In the genomic region with DNA sequence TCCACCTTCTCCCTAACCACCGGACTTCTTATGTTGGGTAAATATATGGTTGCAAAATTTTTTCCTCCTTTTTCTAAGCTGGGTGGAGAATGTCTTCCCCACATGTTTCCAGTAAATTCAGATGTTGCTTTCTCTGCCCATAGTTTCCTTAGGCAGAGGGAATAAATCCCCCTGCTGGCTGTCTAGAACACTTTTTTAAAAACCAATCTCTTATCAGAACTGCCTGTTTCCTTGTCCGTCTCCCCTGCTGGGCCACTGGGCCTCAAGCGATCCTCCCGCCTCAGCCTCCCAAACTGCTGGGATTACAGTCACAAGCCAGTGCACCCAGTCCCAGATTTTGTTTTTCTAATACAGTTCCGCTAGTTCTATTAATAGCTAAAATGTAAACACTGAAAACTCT, we compare ENCODE assay signal across 17 cellular contexts. TPM values are rescaled to one million over a fixed set of nuclear protein-coding genes. Genes with fewer than 3 reads are reported as not detected.
DNase-seq lines count a peak whose midpoint lies in the region; ATAC-seq, FAIRE-seq and TF ChIP-seq lines count a peak whose summit lies in the region.
"Had no signal": no experiment of that assay in that cellular context is flagged by ENCODE, and none has a peak within 500 bp of the region (broad histone marks: within the 10 kb centered on the region; RNA-seq: fewer than 3 reads in every experiment).

No MANE protein-coding gene starts in this region.

- H3K9me3 Mint-ChIP-seq in progenitor cell of endocrine pancreas (ENCODE audit: low read depth), result no peaks in the 10 kb centered on the region
- H3K9me3 Mint-ChIP-seq: central memory CD8-positive, alpha-beta T cell; naive thymus-derived CD8-positive, alpha-beta T cell had no signal

- H3K27ac ChIP-seq in K562 (ENCODE audit: extremely low read depth, low read depth, low read length), result no peak overlapping the region

- no peak overlapping the region for H3K4me3 Mint-ChIP-seq in progenitor cell of endocrine pancreas (ENCODE audit: low read depth)
- H3K4me3 Mint-ChIP-seq: central memory CD8-positive, alpha-beta T cell; naive thymus-derived CD8-positive, alpha-beta T cell had no signal

- no peak overlapping the region for H3K4me3 ChIP-seq in Loucy (ENCODE audit: low read length, poor library complexity, severe bottlenecking)
- no peak overlapping the region for H3K4me3 ChIP-seq in K562

- no peak overlapping the region for H3K4me2 ChIP-seq in Loucy (ENCODE audit: low read depth, low read length, poor library complexity, severe bottlenecking)
- H3K4me2 ChIP-seq in K562 (ENCODE audit: insufficient read depth, low read length), result no peak overlapping the region

- no peak for TF ChIP-seq POLR2A in K562 (conservative IDR thresholded peaks at IDR 0.05)

- CTCF ChIA-PET in K562 (lab: Yijun Ruan, JAX; ENCODE audit: low intra/inter-chr PET ratio), result interaction anchor here (0.8 to 1.9 kb wide), 3 partner anchors 14 to 312 kb away, joined by 3 to 4 read pairs (median 4); no protein-coding TSS in a partner anchor

- TF ChIP-seq CTCF in Loucy (conservative IDR thresholded peaks at IDR 0.05; ENCODE audit: low read length) (peak; percentile 46), K562 (IDR thresholded peaks at IDR 0.05 in 2 of 3, conservative IDR thresholded peaks at IDR 0.05 in 1 of 3; ENCODE audit: insufficient read depth in 2 of 3, low read depth in 1 of 3, low read length in 3 of 3) (peak; percentile 25 to 35 (median 27); a peak in 3 of 6 replicates), progenitor cell of endocrine pancreas (IDR thresholded peaks at IDR 0.05; ENCODE audit: unreplicated experiment) (peak; percentile 40)

- H3K9ac ChIP-seq in Loucy (ENCODE audit: low read depth, low read length, poor library complexity, severe bottlenecking) (no peak overlapping the region), K562 (ENCODE audit: insufficient read depth in 1 of 2, low read depth in 2 of 2, low read length in 2 of 2) (no peak overlapping the region)

- H3K36me3 Mint-ChIP-seq in progenitor cell of endocrine pancreas (ENCODE audit: insufficient read depth), result no peaks in the 10 kb centered on the region

- intact Hi-C loops in K562 (cut with micrococcal nuclease), result loop anchor here (5.0 kb wide), 1 partner anchor 313 kb away; no protein-coding TSS in a partner anchor
- intact Hi-C loops in posterior cingulate gyrus (cut with DNase I), result loop anchor here (10.0 kb wide), 1 partner anchor 305 kb away; no protein-coding TSS in a partner anchor

- no peaks in the 10 kb centered on the region for H3K9me2 ChIP-seq in Loucy (replicated peaks; ENCODE audit: low read depth, low read length)

- 1% methylated on average over 5 of the region's 5 CpGs for WGBS in K562 (ENCODE audit: insufficient coverage, low coverage, missing lambda C conversion rate)

- ATAC-seq in K562, result peak; percentile 61
- ATAC-seq: left cardiac atrium; naive thymus-derived CD8-positive, alpha-beta T cell had no signal

- no peaks in the 10 kb centered on the region for H3K9me3 ChIP-seq in Loucy (ENCODE audit: insufficient read depth, low read depth, low read length)
- H3K9me3 ChIP-seq in K562 (replicated peaks; ENCODE audit: control insufficient read depth, insufficient read depth, low read depth, low read length), result no peaks in the 10 kb centered on the region

- H3K27me3 Mint-ChIP-seq in progenitor cell of endocrine pancreas, result no peaks in the 10 kb centered on the region
- H3K27me3 Mint-ChIP-seq: central memory CD8-positive, alpha-beta T cell; naive thymus-derived CD8-positive, alpha-beta T cell had no signal

- H3F3A ChIP-seq in Loucy (ENCODE audit: low read depth), result no peaks in the 10 kb centered on the region

- no peaks in the 10 kb centered on the region for H3K36me3 ChIP-seq in Loucy (ENCODE audit: insufficient read depth, low read length)
- no peaks in the 10 kb centered on the region for H3K36me3 ChIP-seq in K562 (ENCODE audit: control insufficient read depth, insufficient read depth, low read length)

- no peaks in the 10 kb centered on the region for H3K9me1 ChIP-seq in K562 (ENCODE audit: control insufficient read depth, insufficient read depth, low read length)

- TF ChIP-seq EP300 in K562 (IDR thresholded peaks at IDR 0.05; ENCODE audit: low read length), result no peak

- POLR2A ChIA-PET in K562 (lab: Yijun Ruan, JAX), result interaction anchor here (1.2 kb wide), 1 partner anchor 9 kb away, joined by 5 read pairs; no protein-coding TSS in a partner anchor

- H4K20me1 ChIP-seq in Loucy (ENCODE audit: insufficient read depth, low read length, poor library complexity, severe bottlenecking) (no peaks in the 10 kb centered on the region), K562 (replicated peaks; ENCODE audit: control insufficient read depth, insufficient read depth, low read length) (no peaks in the 10 kb centered on the region)

- H3K4me1 ChIP-seq in Loucy (ENCODE audit: insufficient read depth, low read length, poor library complexity, severe bottlenecking) (no peaks in the 10 kb centered on the region), K562 (replicated peaks in 1 of 2; ENCODE audit: control insufficient read depth in 2 of 2, insufficient read depth in 2 of 2, low read length in 2 of 2) (no peaks in the 10 kb centered on the region)

- no peak overlapping the region for H3K27ac Mint-ChIP-seq in progenitor cell of endocrine pancreas

- no peak for FAIRE-seq in K562 (lab: Jason Lieb, UNC)

- H2AFZ ChIP-seq in Loucy (ENCODE audit: low read length) (no peak overlapping the region), K562 (ENCODE audit: low read depth, low read length) (no peak overlapping the region)

- H3K27me3 ChIP-seq in Loucy (ENCODE audit: insufficient read depth, low read length, poor library complexity, severe bottlenecking) (no peaks in the 10 kb centered on the region), K562 (ENCODE audit: control insufficient read depth in 2 of 2, insufficient read depth in 2 of 2, low read length in 2 of 2) (peaks cover 14% of the 10 kb centered on the region in 2 experiments)

- DNase-seq in NCI-H82 (lab: John Stamatoyannopoulos, UW) (peak; percentile 26), NCI-H82 treated with DMSO at 0.1 percent for 48 hours (lab: John Stamatoyannopoulos, UW; ENCODE audit: unreplicated experiment) (no peak), K562 (ENCODE audit: extremely low read depth in 1 of 4, low spot score in 3 of 4) (peak; percentile 13 to 51 (median 36)), progenitor cell of endocrine pancreas (ENCODE audit: low spot score, unreplicated experiment) (no peak), posterior cingulate gyrus (no peak), NCI-H2227 (lab: John Stamatoyannopoulos, UW; ENCODE audit: unreplicated experiment) (no peak)
- no peak for DNase-seq in activated CD8-positive, alpha-beta memory T cell treated with anti-CD3 and anti-CD28 coated beads for 24 hours
- DNase-seq: activated CD4-positive, CD25-positive, alpha-beta regulatory T cell treated with anti-CD3 and anti-CD28 coated beads, Interleukin-2, amount 50 U/mL, for 72 hours; foreskin melanocyte; left cardiac atrium; naive thymus-derived CD8-positive, alpha-beta T cell; NCI-H2029; SHP77 had no signal

- in situ Hi-C loops in K562 (cut with MboI), result loop anchor here (10.0 kb wide), 1 partner anchor 315 kb away; no protein-coding TSS in a partner anchor

- BruUV-seq in K562 (replicated peaks; lab: Mats Ljungman, UMichigan), result no TSS peak

- H3K4me1 Mint-ChIP-seq in progenitor cell of endocrine pancreas (ENCODE audit: low read depth), result no peaks in the 10 kb centered on the region
- H3K4me1 Mint-ChIP-seq: central memory CD8-positive, alpha-beta T cell; naive thymus-derived CD8-positive, alpha-beta T cell had no signal

- H3K79me2 ChIP-seq in Loucy (ENCODE audit: insufficient read depth, low read length) (no peaks in the 10 kb centered on the region), K562 (ENCODE audit: control insufficient read depth, insufficient read depth, low read length) (no peaks in the 10 kb centered on the region)

- no peak for TF ChIP-seq RAD21 in K562 (CRISPR knock-in tag; conservative IDR thresholded peaks at IDR 0.05 in 1 of 2, IDR thresholded peaks at IDR 0.05 in 1 of 2)

RNA-seq across cellular contexts. Expression of a gene that starts 9.9 kb away (rescaled TPM):
- not detected in 2 replicates for total RNA-seq in K562 (2011; cell fraction: chromatin; rRNA removed; ENCODE audit: low replicate concordance)
- total RNA-seq in K562 (2011; cell fraction: nucleolus; rRNA removed), result not detected in 2 replicates
- not detected in 2 replicates for total RNA-seq in K562 (2011; cell fraction: nucleoplasm; rRNA removed)
- total RNA-seq in K562 (2014; rRNA removed) (not detected in 2 replicates), K562 (2014; rRNA removed; fragmentation: Illumina TruSeq; extraction: Trizol) (not detected in 2 replicates), K562 (2015; rRNA removed; fragmentation: Illumina TruSeq; extraction: Trizol) (not detected in 2 replicates), K562 (2021) (not detected in 2 replicates), progenitor cell of endocrine pancreas (161 and 188 TPM in 2 replicates)
- polyA plus RNA-seq in K562 (2011; rRNA removed) (not detected in 2 replicates), K562 (2014; fragmentation: Illumina TruSeq; extraction: Trizol) (not detected in 2 replicates), K562 (2014; fragmentation: Nextera tagmentation; extraction: Ambion mirVana) (not detected), K562 (2014; rRNA removed) (not detected in 2 replicates)
- polyA plus RNA-seq in K562 (2011; cell fraction: cytosol; rRNA removed), result not detected in 2 replicates
- polyA plus RNA-seq in K562 (2011; cell fraction: nucleus; rRNA removed), result not detected in 2 replicates
- polyA plus RNA-seq in K562 (2012), result not detected in 2 replicates
- polyA minus RNA-seq in K562 (2011; rRNA and poly(A)+ RNA removed), result not detected in 2 replicates
- polyA minus RNA-seq in K562 (2011; cell fraction: cytosol; rRNA and poly(A)+ RNA removed), result not detected in 2 replicates
- polyA minus RNA-seq in K562 (2011; cell fraction: nucleus; rRNA and poly(A)+ RNA removed), result not detected in 2 replicates
- total RNA-seq: skeletal muscle tissue had no signal

RNA-seq across cellular contexts. Expression of a gene that starts 43.7 kb away (rescaled TPM):
- 79.7 and 138 TPM in 2 replicates for total RNA-seq in K562 (2011; cell fraction: chromatin; rRNA removed; ENCODE audit: low replicate concordance)
- 114 and 122 TPM in 2 replicates for total RNA-seq in K562 (2011; cell fraction: nucleolus; rRNA removed)
- 128 and 181 TPM in 2 replicates for total RNA-seq in K562 (2011; cell fraction: nucleoplasm; rRNA removed)
- 46.9 and 75.3 TPM in 2 replicates for total RNA-seq in K562 (2014; rRNA removed)
- total RNA-seq in K562 (2014; rRNA removed; fragmentation: Illumina TruSeq; extraction: Trizol), result 27.3 and 31.5 TPM in 2 replicates
- total RNA-seq in K562 (2015; rRNA removed; fragmentation: Illumina TruSeq; extraction: Trizol), result 49.2 and 53.0 TPM in 2 replicates
- total RNA-seq in K562 (2021), result 75.1 and 79.9 TPM in 2 replicates
- 14.6 and 42.1 TPM in 2 replicates for polyA plus RNA-seq in K562 (2011; rRNA removed)
- polyA plus RNA-seq in K562 (2011; cell fraction: cytosol; rRNA removed), result 37.1 and 63.7 TPM in 2 replicates
- 67.5 and 112 TPM in 2 replicates for polyA plus RNA-seq in K562 (2011; cell fraction: nucleus; rRNA removed)
- polyA plus RNA-seq in K562 (2012), result 68.0 and 94.6 TPM in 2 replicates
- 105 and 108 TPM in 2 replicates for polyA plus RNA-seq in K562 (2014; fragmentation: Illumina TruSeq; extraction: Trizol)
- 10 to 100 TPM; 33.7 to 68.4 TPM for polyA plus RNA-seq in K562 (2014; fragmentation: Nextera tagmentation; extraction: Ambion mirVana)
- 30.9 and 35.4 TPM in 2 replicates for polyA plus RNA-seq in K562 (2014; rRNA removed)
- polyA minus RNA-seq in K562 (2011; rRNA and poly(A)+ RNA removed), result 19.1 and 23.9 TPM in 2 replicates
- 36.1 and 43.0 TPM in 2 replicates for polyA minus RNA-seq in K562 (2011; cell fraction: cytosol; rRNA and poly(A)+ RNA removed)
- 31.5 and 46.7 TPM in 2 replicates for polyA minus RNA-seq in K562 (2011; cell fraction: nucleus; rRNA and poly(A)+ RNA removed)
- 85.1 and 87.7 TPM in 2 replicates for total RNA-seq in progenitor cell of endocrine pancreas

RNA-seq across cellular contexts. Expression of a gene that starts 51.5 kb away (rescaled TPM):
- 7.3 and 11.0 TPM in 2 replicates for total RNA-seq in K562 (2011; cell fraction: chromatin; rRNA removed; ENCODE audit: low replicate concordance)
- total RNA-seq in K562 (2011; cell fraction: nucleolus; rRNA removed), result 11.7 and 13.3 TPM in 2 replicates
- 9.9 and 11.7 TPM in 2 replicates for total RNA-seq in K562 (2011; cell fraction: nucleoplasm; rRNA removed)
- 12.8 and 17.7 TPM in 2 replicates for total RNA-seq in K562 (2014; rRNA removed)
- total RNA-seq in K562 (2014; rRNA removed; fragmentation: Illumina TruSeq; extraction: Trizol), result 31.6 and 33.8 TPM in 2 replicates
- total RNA-seq in K562 (2015; rRNA removed; fragmentation: Illumina TruSeq; extraction: Trizol), result 32.4 and 35.8 TPM in 2 replicates
- total RNA-seq in K562 (2021), result 36.9 and 43.4 TPM in 2 replicates
- 51.6 and 64.0 TPM in 2 replicates for polyA plus RNA-seq in K562 (2011; rRNA removed)
- 71.4 and 85.4 TPM in 2 replicates for polyA plus RNA-seq in K562 (2011; cell fraction: cytosol; rRNA removed)
- 36.6 and 45.8 TPM in 2 replicates for polyA plus RNA-seq in K562 (2011; cell fraction: nucleus; rRNA removed)
- polyA plus RNA-seq in K562 (2012), result 37.1 and 77.0 TPM in 2 replicates
- polyA plus RNA-seq in K562 (2014; fragmentation: Illumina TruSeq; extraction: Trizol), result 49.7 and 53.9 TPM in 2 replicates
- 10 to 100 TPM; 15.2 to 20.3 TPM for polyA plus RNA-seq in K562 (2014; fragmentation: Nextera tagmentation; extraction: Ambion mirVana)
- 62.3 and 62.5 TPM in 2 replicates for polyA plus RNA-seq in K562 (2014; rRNA removed)
- polyA minus RNA-seq in K562 (2011; rRNA and poly(A)+ RNA removed), result 22.7 and 35.5 TPM in 2 replicates
- 13.6 and 15.1 TPM in 2 replicates for polyA minus RNA-seq in K562 (2011; cell fraction: cytosol; rRNA and poly(A)+ RNA removed)
- 10.0 and 11.1 TPM in 2 replicates for polyA minus RNA-seq in K562 (2011; cell fraction: nucleus; rRNA and poly(A)+ RNA removed)
- total RNA-seq in progenitor cell of endocrine pancreas, result 22.0 and 23.2 TPM in 2 replicates

RNA-seq across cellular contexts. Expression of a gene that starts 55.8 kb away (rescaled TPM):
- total RNA-seq in K562 (2011; cell fraction: chromatin; rRNA removed; ENCODE audit: low replicate concordance), result not detected in 2 replicates
- total RNA-seq in K562 (2011; cell fraction: nucleolus; rRNA removed), result not detected in 2 replicates
- total RNA-seq in K562 (2011; cell fraction: nucleoplasm; rRNA removed), result not detected in 2 replicates
- not detected in 2 replicates for total RNA-seq in K562 (2014; rRNA removed)
- not detected in 2 replicates for total RNA-seq in K562 (2014; rRNA removed; fragmentation: Illumina TruSeq; extraction: Trizol)
- not detected in 2 replicates for total RNA-seq in K562 (2015; rRNA removed; fragmentation: Illumina TruSeq; extraction: Trizol)
- total RNA-seq in K562 (2021), result not detected in 2 replicates
- polyA plus RNA-seq in K562 (2011; rRNA removed), result not detected in 2 replicates
- polyA plus RNA-seq in K562 (2011; cell fraction: cytosol; rRNA removed), result not detected in 2 replicates
- not detected in 2 replicates for polyA plus RNA-seq in K562 (2011; cell fraction: nucleus; rRNA removed)
- not detected in 2 replicates for polyA plus RNA-seq in K562 (2012)
- not detected in 2 replicates for polyA plus RNA-seq in K562 (2014; fragmentation: Illumina TruSeq; extraction: Trizol)
- polyA plus RNA-seq in K562 (2014; fragmentation: Nextera tagmentation; extraction: Ambion mirVana), result not detected
- not detected in 2 replicates for polyA plus RNA-seq in K562 (2014; rRNA removed)
- not detected in 2 replicates for polyA minus RNA-seq in K562 (2011; rRNA and poly(A)+ RNA removed)
- polyA minus RNA-seq in K562 (2011; cell fraction: cytosol; rRNA and poly(A)+ RNA removed), result not detected in 2 replicates
- not detected in 2 replicates for polyA minus RNA-seq in K562 (2011; cell fraction: nucleus; rRNA and poly(A)+ RNA removed)
- not detected in 2 replicates for total RNA-seq in progenitor cell of endocrine pancreas
- total RNA-seq: left cardiac atrium; naive thymus-derived CD8-positive, alpha-beta T cell; skeletal muscle tissue had no signal
- polyA plus RNA-seq: naive thymus-derived CD8-positive, alpha-beta T cell; thymus had no signal

Comparison
In these comparisons a context has a peak if more than half of its experiments do, and no peak if none do; other contexts are left out.
1. DNase-seq: peak in NCI-H82 (single experiment) and K562 (4 of 4); none in NCI-H82 treated with DMSO at 0.1 percent for 48 hours (single experiment), progenitor cell of endocrine pancreas (single experiment), posterior cingulate gyrus (0 of 10), NCI-H2227 (single experiment) and activated CD8-positive, alpha-beta memory T cell treated with anti-CD3 and anti-CD28 coated beads for 24 hours (single experiment).
2. RNA of a gene that starts 9.9 kb away (total RNA-seq): 161 to 188 TPM in progenitor cell of endocrine pancreas; not detected in K562; every median in the first group is over 100 times any median in the second.
3. Peak in every context shown above with its lines, with median percentiles within 50 percentile points of each other: CTCF ChIP-seq.